8 cellular contexts compared by ENCODE assay signal in the genomic region with DNA sequence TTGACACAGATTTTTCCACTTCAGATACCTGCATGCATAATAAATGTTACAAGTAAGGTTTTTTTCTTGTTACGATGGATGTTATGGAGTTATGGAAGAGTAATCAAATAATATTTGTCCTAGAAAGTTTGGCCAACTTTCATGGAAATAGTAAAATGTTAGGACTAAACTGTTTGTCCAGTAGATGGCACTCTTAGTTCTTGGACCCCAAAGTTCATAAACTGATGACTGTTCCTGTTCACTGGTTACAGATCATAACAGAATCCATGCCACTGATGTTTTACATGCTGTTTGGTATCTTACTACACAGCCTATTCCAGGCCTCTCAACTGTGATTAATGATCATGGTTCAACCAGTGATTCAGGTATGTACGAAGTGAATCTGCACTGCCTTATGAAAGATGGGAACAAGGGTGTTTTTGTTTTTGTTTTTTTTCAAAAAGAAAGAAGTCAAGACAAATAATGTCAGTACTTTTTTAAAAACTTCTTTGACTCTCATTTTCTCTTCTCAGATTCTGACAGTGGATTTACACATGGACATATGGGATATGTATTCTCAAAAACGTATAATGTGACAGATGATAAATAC. TPM values are rescaled to one million over a fixed set of nuclear protein-coding genes. Genes with fewer than 3 reads are reported as not detected.
DNase-seq lines count a peak whose midpoint lies in the region; TF ChIP-seq lines count a peak whose summit lies in the region.

No MANE protein-coding gene starts in this region.

- no peak overlapping the region for H3K4me3 Mint-ChIP-seq in activated T-helper 2 cell treated with anti-CD3 and anti-CD28 coated beads, Interferon-gamma antibody, Interleukin-2, Interleukin-4, amounts not matched to agents 10 μg/mL and 5 μg/mL and 100 μg/mL, durations not matched to agents 14 hours and 24 hours and 36 hours (ENCODE audit: low read depth)

- H3K27ac Mint-ChIP-seq in activated T-helper 2 cell treated with anti-CD3 and anti-CD28 coated beads, Interferon-gamma antibody, Interleukin-2, Interleukin-4, amounts not matched to agents 10 μg/mL and 5 μg/mL and 100 μg/mL, durations not matched to agents 14 hours and 24 hours and 36 hours: no peak overlapping the region

- no peaks in the 10 kb centered on the region for H3K4me1 Mint-ChIP-seq in activated T-helper 2 cell treated with anti-CD3 and anti-CD28 coated beads, Interferon-gamma antibody, Interleukin-2, Interleukin-4, amounts not matched to agents 10 μg/mL and 5 μg/mL and 100 μg/mL, durations not matched to agents 14 hours and 24 hours and 36 hours (ENCODE audit: low read depth)

- no peak overlapping the region for H3K4me2 ChIP-seq in SU-DHL-6 (ENCODE audit: low read depth, low read length, poor library complexity, severe bottlenecking)

- no peak overlapping the region for H3K9ac ChIP-seq in SU-DHL-6 (ENCODE audit: low read length)

- H3K79me2 ChIP-seq in SU-DHL-6 (ENCODE audit: insufficient read depth, low read length): no peaks in the 10 kb centered on the region

- no peaks in the 10 kb centered on the region for H3K27me3 ChIP-seq in SU-DHL-6 (ENCODE audit: low read length)
- no peaks in the 10 kb centered on the region for H3K27me3 ChIP-seq in left ventricle myocardium inferior (ENCODE audit: low read depth)
- no peaks in the 10 kb centered on the region for H3K27me3 ChIP-seq in tibial nerve
- no peaks in the 10 kb centered on the region for H3K27me3 ChIP-seq in suprapubic skin

- intact Hi-C loops in left ventricle myocardium inferior (cut with micrococcal nuclease): no loop called here
- intact Hi-C loops in activated T-helper 2 cell treated with anti-CD3 and anti-CD28 coated beads, Interferon-gamma antibody, Interleukin-2, Interleukin-4, amounts not matched to agents 10 μg/mL and 5 μg/mL and 100 μg/mL, durations not matched to agents 14 hours and 24 hours and 36 hours (cut with micrococcal nuclease): loop anchor here (2.0 kb wide), 1 partner anchor 524 kb away; no protein-coding TSS in a partner anchor

- no peaks in the 10 kb centered on the region for H3K36me3 ChIP-seq in SU-DHL-6 (ENCODE audit: low read length)
- H3K36me3 ChIP-seq in left ventricle myocardium inferior: peaks cover 42% of the 10 kb centered on the region
- H3K36me3 ChIP-seq in tibial nerve: no peaks in the 10 kb centered on the region
- H3K36me3 ChIP-seq in suprapubic skin: no peaks in the 10 kb centered on the region

- H3K4me3 ChIP-seq in GM12865 (ENCODE audit: low read depth, low read length) (no peak overlapping the region), SU-DHL-6 (ENCODE audit: insufficient read depth, low read length, poor library complexity, severe bottlenecking) (no peak overlapping the region), left ventricle myocardium inferior (no peak overlapping the region), tibial nerve (no peak overlapping the region), suprapubic skin (no peak overlapping the region)

- no peaks in the 10 kb centered on the region for H3K27me3 Mint-ChIP-seq in activated T-helper 2 cell treated with anti-CD3 and anti-CD28 coated beads, Interferon-gamma antibody, Interleukin-2, Interleukin-4, amounts not matched to agents 10 μg/mL and 5 μg/mL and 100 μg/mL, durations not matched to agents 14 hours and 24 hours and 36 hours (ENCODE audit: low read depth)

- no peaks in the 10 kb centered on the region for H3F3A ChIP-seq in SU-DHL-6 (ENCODE audit: insufficient read depth)

- H3K4me1 ChIP-seq in left ventricle myocardium inferior: peaks cover 17% of the 10 kb centered on the region
- H3K4me1 ChIP-seq in tibial nerve: no peaks in the 10 kb centered on the region
- no peaks in the 10 kb centered on the region for H3K4me1 ChIP-seq in suprapubic skin

- 30 to 37% methylated on average over 3 of the region's 3 CpGs for WGBS in tibial nerve, 2 donors
- 53% methylated on average over 3 of the region's 3 CpGs for WGBS in suprapubic skin

- H4K20me1 ChIP-seq in SU-DHL-6 (ENCODE audit: low read depth, low read length): no peaks in the 10 kb centered on the region

- no peak for TF ChIP-seq POLR2A in tibial nerve (IDR thresholded peaks at IDR 0.05)
- TF ChIP-seq POLR2A in suprapubic skin (IDR thresholded peaks at IDR 0.05): no peak

- H3K36me3 Mint-ChIP-seq in activated T-helper 2 cell treated with anti-CD3 and anti-CD28 coated beads, Interferon-gamma antibody, Interleukin-2, Interleukin-4, amounts not matched to agents 10 μg/mL and 5 μg/mL and 100 μg/mL, durations not matched to agents 14 hours and 24 hours and 36 hours (ENCODE audit: low read depth): no peaks in the 10 kb centered on the region

- TF ChIP-seq CTCF in GM12865 (IDR thresholded peaks at IDR 0.05; ENCODE audit: insufficient read depth, low read depth, low read length, missing control alignments) (peak; percentile 44), SU-DHL-6 (IDR thresholded peaks at IDR 0.05; ENCODE audit: insufficient read depth, low read length, poor library complexity, severe bottlenecking) (peak; percentile 51), left ventricle myocardium inferior (IDR thresholded peaks at IDR 0.05; ENCODE audit: borderline replicate concordance) (peak; percentile 63), tibial nerve (IDR thresholded peaks at IDR 0.05) (peak; percentile 32 to 59 (median 47)), suprapubic skin (IDR thresholded peaks at IDR 0.05) (peak in 1 of 2 donors; percentile 26)

- no peaks in the 10 kb centered on the region for H3K9me3 ChIP-seq in SU-DHL-6 (ENCODE audit: insufficient read depth, low read length)
- no peaks in the 10 kb centered on the region for H3K9me3 ChIP-seq in left ventricle myocardium inferior (replicated peaks)
- H3K9me3 ChIP-seq in tibial nerve: no peaks in the 10 kb centered on the region
- H3K9me3 ChIP-seq in suprapubic skin: no peaks in the 10 kb centered on the region

- TF ChIP-seq EP300 in tibial nerve (IDR thresholded peaks at IDR 0.05): no peak
- TF ChIP-seq EP300 in suprapubic skin (IDR thresholded peaks at IDR 0.05): no peak

- H3K9me2 ChIP-seq in SU-DHL-6 (replicated peaks; ENCODE audit: insufficient read depth, low read length): no peaks in the 10 kb centered on the region

- no peak overlapping the region for H2AFZ ChIP-seq in SU-DHL-6 (ENCODE audit: low read depth, low read length, severe bottlenecking)

- no peaks in the 10 kb centered on the region for H3K9me3 Mint-ChIP-seq in activated T-helper 2 cell treated with anti-CD3 and anti-CD28 coated beads, Interferon-gamma antibody, Interleukin-2, Interleukin-4, amounts not matched to agents 10 μg/mL and 5 μg/mL and 100 μg/mL, durations not matched to agents 14 hours and 24 hours and 36 hours

- H3K27ac ChIP-seq in SU-DHL-6 (ENCODE audit: low read depth, low read length) (no peak overlapping the region), left ventricle myocardium inferior (replicated peaks) (no peak overlapping the region), tibial nerve (no peak overlapping the region), suprapubic skin (no peak overlapping the region)

- DNase-seq in GM12865 (ENCODE audit: low read depth) (peak; percentile 29), LoVo (ENCODE audit: low spot score) (peak; percentile 68), left ventricle myocardium inferior (no peak), tibial nerve (ENCODE audit: low spot score in 2 of 2) (peak in 1 of 2 donors; percentile 15), suprapubic skin (ENCODE audit: low spot score in 2 of 2) (no peak)
- DNase-seq in effector CD8-positive, alpha-beta T cell (lab: John Stamatoyannopoulos, UW): no peak
- no peak for DNase-seq in activated T-helper 2 cell treated with anti-CD3 and anti-CD28 coated beads, Interferon-gamma antibody, Interleukin-2, Interleukin-4, amounts not matched to agents 10 μg/mL and 5 μg/mL and 100 μg/mL, durations not matched to agents 14 hours and 24 hours and 36 hours (ENCODE audit: low spot score)

RNA-seq across cellular contexts. Expression of gene SLCO1C1, which starts 48.8 kb away (rescaled TPM):
- 1.1 TPM for total RNA-seq in left ventricle myocardium inferior
- total RNA-seq in tibial nerve: 1 to 10 TPM in 3 of 4 donors, not detected in 1; 4.6 to 7.1 (median 6.1) TPM
- under 1 TPM in 1 of 4 donors, not detected in 3; 0.89 TPM for total RNA-seq in suprapubic skin
- total RNA-seq in activated T-helper 2 cell treated with anti-CD3 and anti-CD28 coated beads, Interferon-gamma antibody, Interleukin-2, Interleukin-4, amounts not matched to agents 10 μg/mL and 5 μg/mL and 100 μg/mL, durations not matched to agents 14 hours and 24 hours and 36 hours: not detected in 2 replicates

Comparison
In these comparisons a context has a peak if more than half of its experiments do, and no peak if none do; other contexts are left out.
1. DNase-seq: peak in GM12865 (single experiment) and LoVo (single experiment); none in left ventricle myocardium inferior (single experiment), effector CD8-positive, alpha-beta T cell (single experiment), suprapubic skin (0 of 2) and activated T-helper 2 cell treated with anti-CD3 and anti-CD28 coated beads, Interferon-gamma antibody, Interleukin-2, Interleukin-4, amounts not matched to agents 10 μg/mL and 5 μg/mL and 100 μg/mL, durations not matched to agents 14 hours and 24 hours and 36 hours (single experiment).